13 cellular contexts compared by ENCODE assay signal in genomic region chr10:73762915-73763314, GRCh38. TPM values are rescaled to one million over a fixed set of nuclear protein-coding genes. Genes with fewer than 3 reads are reported as not detected.
A peak's percentile ranks its signal among the peaks of the same experiment; 100 is the strongest.
DNase-seq lines count a peak whose midpoint lies in the region; ATAC-seq and TF ChIP-seq lines count a peak whose summit lies in the region.
"Had no signal": no experiment of that assay in that cellular context is flagged by ENCODE, and none has a peak within 500 bp of the region (broad histone marks: within the 10 kb centered on the region; RNA-seq: fewer than 3 reads in every experiment).

No MANE protein-coding gene starts in this region.

- no peak overlapping the region for H3K4me3 ChIP-seq in suprapubic skin
- H3K4me3 ChIP-seq: spleen had no signal

- no peaks in the 10 kb centered on the region for H3K9me3 ChIP-seq in CD4-positive, alpha-beta T cell (ENCODE audit: control insufficient read depth, low read length)
- no peaks in the 10 kb centered on the region for H3K9me3 ChIP-seq in suprapubic skin
- H3K9me3 ChIP-seq: spleen had no signal

- TF ChIP-seq EP300 in suprapubic skin (IDR thresholded peaks at IDR 0.05), result no peak

- no peak overlapping the region for H3K4me3 Mint-ChIP-seq in CD4-positive, alpha-beta T cell
- 0 out of 2 replicates have a peak overlapping the region, but pooled peaks have one; percentile 0 for H3K4me3 Mint-ChIP-seq in HFFc6
- no peak overlapping the region for H3K4me3 Mint-ChIP-seq in activated CD8-positive, alpha-beta T cell treated with anti-CD3 and anti-CD28 coated beads for 36 hours
- H3K4me3 Mint-ChIP-seq: neural crest cell had no signal

- no peak for TF ChIP-seq CTCF in CD4-positive, alpha-beta T cell (IDR thresholded peaks at IDR 0.05)
- TF ChIP-seq CTCF in HFFc6 (IDR thresholded peaks at IDR 0.05) (no peak), foreskin keratinocyte (conservative IDR thresholded peaks at IDR 0.05) (no peak), suprapubic skin (IDR thresholded peaks at IDR 0.05) (no peak)
- TF ChIP-seq CTCF in activated CD8-positive, alpha-beta T cell treated with anti-CD3 and anti-CD28 coated beads for 36 hours (IDR thresholded peaks at IDR 0.05), result no peak

- H3K4me1 Mint-ChIP-seq in CD4-positive, alpha-beta T cell (ENCODE audit: low read depth), result peaks cover 34% of the 10 kb centered on the region
- H3K4me1 Mint-ChIP-seq in HFFc6 (ENCODE audit: low read depth), result peaks cover 31% of the 10 kb centered on the region
- peaks cover 51% of the 10 kb centered on the region for H3K4me1 Mint-ChIP-seq in activated CD8-positive, alpha-beta T cell treated with anti-CD3 and anti-CD28 coated beads for 36 hours (ENCODE audit: low read depth)
- H3K4me1 Mint-ChIP-seq: neural crest cell had no signal

- H3K4me1 ChIP-seq in foreskin keratinocyte (peaks cover 21% of the 10 kb centered on the region), suprapubic skin (no peaks in the 10 kb centered on the region)

- H3K36me3 ChIP-seq in suprapubic skin, result peaks cover 89% of the 10 kb centered on the region

- H3K27me3 ChIP-seq in CD4-positive, alpha-beta T cell (ENCODE audit: control insufficient read depth, insufficient read depth, low read length), result no peaks in the 10 kb centered on the region
- H3K27me3 ChIP-seq in foreskin keratinocyte (no peaks in the 10 kb centered on the region), suprapubic skin (no peaks in the 10 kb centered on the region)
- H3K27me3 ChIP-seq: spleen had no signal

- CTCF ChIA-PET in CD4-positive, alpha-beta T cell (lab: Charles Lee), result interaction anchor here (0.6 kb wide), 2 partner anchors 9 to 246 kb away, joined by 3 read pairs; a partner anchor contains a TSS
- CTCF ChIA-PET in activated CD8-positive, alpha-beta T cell treated with anti-CD3 and anti-CD28 coated beads for 36 hours (lab: Charles Lee), result interaction anchor here (1.0 to 3.0 kb wide), 4 partner anchors 10 to 117 kb away, joined by 3 to 14 read pairs (median 4); a partner anchor contains a TSS

- DNase-seq in CD4-positive, alpha-beta T cell, result no peak
- DNase-seq in HFFc6 (peak; percentile 55), foreskin keratinocyte (peak; percentile 64 to 83), suprapubic skin (ENCODE audit: low spot score in 2 of 2) (no peak), DMS53 (lab: John Stamatoyannopoulos, UW) (no peak), inferior parietal cortex (ENCODE audit: extremely low spot score) (no peak), putamen (ENCODE audit: low spot score) (no peak)
- DNase-seq in activated CD8-positive, alpha-beta T cell treated with anti-CD3 and anti-CD28 coated beads for 36 hours, result no peak
- DNase-seq: islet precursor cell, KBM-7, NCI-H2081, spleen had no signal

- no peaks in the 10 kb centered on the region for H3K27me3 Mint-ChIP-seq in CD4-positive, alpha-beta T cell
- H3K27me3 Mint-ChIP-seq in HFFc6 (ENCODE audit: insufficient read depth), result 0 out of 2 replicates have a peak, but pooled peaks cover 2% of the 10 kb centered on the region
- H3K27me3 Mint-ChIP-seq in activated CD8-positive, alpha-beta T cell treated with anti-CD3 and anti-CD28 coated beads for 36 hours, result no peaks in the 10 kb centered on the region

- no peak for TF ChIP-seq POLR2A in suprapubic skin (IDR thresholded peaks at IDR 0.05)

- WGBS in suprapubic skin, result 59% methylated on average over 2 of the region's 2 CpGs

- intact Hi-C loops in CD4-positive, alpha-beta T cell (cut with DNase I, micrococcal nuclease), result no loop called here
- intact Hi-C loops in activated CD8-positive, alpha-beta T cell treated with anti-CD3 and anti-CD28 coated beads for 36 hours (cut with micrococcal nuclease), result no loop called here

- POLR2A ChIA-PET in CD4-positive, alpha-beta T cell (lab: Charles Lee), result interaction anchor here (1.4 to 2.0 kb wide), 2 partner anchors 8 to 16 kb away, joined by 4 read pairs; no protein-coding TSS in a partner anchor
- POLR2A ChIA-PET in activated CD8-positive, alpha-beta T cell treated with anti-CD3 and anti-CD28 coated beads for 36 hours (lab: Charles Lee), result interaction anchor here (0.5 to 3.2 kb wide), 5 partner anchors 9 to 168 kb away, joined by 3 to 30 read pairs (median 4); a partner anchor contains a TSS

- H3K27ac ChIP-seq in CD4-positive, alpha-beta T cell (ENCODE audit: low read depth, low read length), result no peak overlapping the region
- H3K27ac ChIP-seq in foreskin keratinocyte (peak overlapping the region; percentile 40), suprapubic skin (no peak overlapping the region)

- H3K36me3 Mint-ChIP-seq in CD4-positive, alpha-beta T cell (ENCODE audit: low read depth), result peaks cover 93% of the 10 kb centered on the region
- H3K36me3 Mint-ChIP-seq in HFFc6 (ENCODE audit: low read depth), result peaks cover 50% of the 10 kb centered on the region
- H3K36me3 Mint-ChIP-seq in activated CD8-positive, alpha-beta T cell treated with anti-CD3 and anti-CD28 coated beads for 36 hours (ENCODE audit: low read depth), result peaks cover 60% of the 10 kb centered on the region

- ATAC-seq in CD4-positive, alpha-beta T cell (ENCODE audit: poor library complexity), result no peak
- no peak for ATAC-seq in activated CD8-positive, alpha-beta T cell treated with anti-CD3 and anti-CD28 coated beads for 36 hours
- ATAC-seq in foreskin keratinocyte, result peak; percentile 93

- H3K9me3 Mint-ChIP-seq in CD4-positive, alpha-beta T cell, result no peaks in the 10 kb centered on the region
- no peaks in the 10 kb centered on the region for H3K9me3 Mint-ChIP-seq in HFFc6
- H3K9me3 Mint-ChIP-seq in activated CD8-positive, alpha-beta T cell treated with anti-CD3 and anti-CD28 coated beads for 36 hours, result no peaks in the 10 kb centered on the region
- H3K9me3 Mint-ChIP-seq: neural crest cell had no signal

- peak overlapping the region; percentile 35 for H3K27ac Mint-ChIP-seq in CD4-positive, alpha-beta T cell
- peak overlapping the region; percentile 71 for H3K27ac Mint-ChIP-seq in HFFc6
- peak overlapping the region; percentile 58 for H3K27ac Mint-ChIP-seq in activated CD8-positive, alpha-beta T cell treated with anti-CD3 and anti-CD28 coated beads for 36 hours

RNA-seq across cellular contexts. Expression of gene SEC24C, which starts 18.7 kb away (rescaled TPM):
- 10 to 100 TPM; 52.0 to 54.2 TPM for total RNA-seq in CD4-positive, alpha-beta T cell
- 100 to 1,000 TPM in 1 of 6 experiments, 10 to 100 TPM in 5; 90.8 to 108 (median 97.7) TPM for total RNA-seq in HFFc6 (2021; fragmentation: NEBNext Ultra II Directional; extraction: Animal tissue kit (Norgen Biotek cat#: 25700))
- total RNA-seq in activated CD8-positive, alpha-beta T cell treated with anti-CD3 and anti-CD28 coated beads for 36 hours, result 10 to 100 TPM; 87.5 to 88.7 TPM
- 63.0 and 64.7 TPM in 2 replicates for total RNA-seq in foreskin keratinocyte
- 35.7 and 40.7 TPM in 2 replicates for polyA plus RNA-seq in foreskin keratinocyte
- total RNA-seq in suprapubic skin, result 10 to 100 TPM; 68.8 to 74.4 (median 70.8) TPM

RNA-seq across cellular contexts. Expression of gene CHCHD1, which starts 18.9 kb away (rescaled TPM):
- 1 to 10 TPM; 6.3 to 6.8 TPM for total RNA-seq in CD4-positive, alpha-beta T cell
- total RNA-seq in HFFc6 (2021; fragmentation: NEBNext Ultra II Directional; extraction: Animal tissue kit (Norgen Biotek cat#: 25700)), result 10 to 100 TPM; 27.1 to 34.7 (median 30.6) TPM
- 10 to 100 TPM; 28.9 to 33.0 TPM for total RNA-seq in activated CD8-positive, alpha-beta T cell treated with anti-CD3 and anti-CD28 coated beads for 36 hours
- 56.7 and 58.9 TPM in 2 replicates for total RNA-seq in foreskin keratinocyte
- 92.7 and 96.6 TPM in 2 replicates for polyA plus RNA-seq in foreskin keratinocyte
- total RNA-seq in suprapubic skin, result 10 to 100 TPM; 12.7 to 26.0 (median 22.5) TPM

RNA-seq across cellular contexts. Expression of gene ZSWIM8, which starts 22.5 kb away (rescaled TPM):
- 10 to 100 TPM; 66.4 to 70.7 TPM for total RNA-seq in CD4-positive, alpha-beta T cell
- total RNA-seq in HFFc6 (2021; fragmentation: NEBNext Ultra II Directional; extraction: Animal tissue kit (Norgen Biotek cat#: 25700)), result 10 to 100 TPM; 47.2 to 62.6 (median 55.3) TPM
- total RNA-seq in activated CD8-positive, alpha-beta T cell treated with anti-CD3 and anti-CD28 coated beads for 36 hours, result 10 to 100 TPM; 30.0 to 41.0 TPM
- 41.7 and 41.8 TPM in 2 replicates for total RNA-seq in foreskin keratinocyte
- 38.8 and 44.9 TPM in 2 replicates for polyA plus RNA-seq in foreskin keratinocyte
- 100 to 1,000 TPM in 3 of 4 donors, 10 to 100 TPM in 1; 86.4 to 203 (median 121) TPM for total RNA-seq in suprapubic skin

RNA-seq across cellular contexts. Expression of gene NDST2, which starts 48.5 kb away (rescaled TPM):
- 100 to 1,000 TPM; 121 to 135 TPM for total RNA-seq in CD4-positive, alpha-beta T cell
- total RNA-seq in HFFc6 (2021; fragmentation: NEBNext Ultra II Directional; extraction: Animal tissue kit (Norgen Biotek cat#: 25700)), result 10 to 100 TPM; 18.9 to 21.5 (median 20.3) TPM
- total RNA-seq in activated CD8-positive, alpha-beta T cell treated with anti-CD3 and anti-CD28 coated beads for 36 hours, result 10 to 100 TPM; 51.1 to 53.5 TPM
- total RNA-seq in foreskin keratinocyte (10.0 and 10.2 TPM in 2 replicates), suprapubic skin (10 to 100 TPM; 27.4 to 56.5 (median 37.6) TPM)
- polyA plus RNA-seq in foreskin keratinocyte, result 8.2 and 8.8 TPM in 2 replicates

Comparison
In these comparisons a context has a peak if more than half of its experiments do, and no peak if none do; other contexts are left out.
1. DNase-seq: peak in HFFc6 (single experiment) and foreskin keratinocyte (2 of 2); none in CD4-positive, alpha-beta T cell (0 of 10), activated CD8-positive, alpha-beta T cell treated with anti-CD3 and anti-CD28 coated beads for 36 hours (single experiment), suprapubic skin (0 of 2), DMS53 (single experiment), inferior parietal cortex (single experiment) and putamen (single experiment).
2. Peak in every context shown above with its lines, with median percentiles within 50 percentile points of each other: H3K27ac Mint-ChIP-seq.